2 cellular contexts compared by ENCODE assay signal in genomic region chr2:85544254-85544691, GRCh38.
A peak's percentile ranks its signal among the peaks of the same experiment; 100 is the strongest.
TF ChIP-seq lines count a peak whose summit lies in the region.

No MANE protein-coding gene starts in this region.

TF ChIP-seq in HEK293, 187 proteins besides CTCF, POLR2A, EP300 and RAD21:
- TF ChIP-seq ZEB2 (tag by site-specific recombination; IDR thresholded peaks at IDR 0.05) (peak; percentile 48; the same call in 1 of the 2 replicates), SP7 (tag by site-specific recombination; IDR thresholded peaks at IDR 0.05) (peak; percentile 95), ZNF629 (tag by site-specific recombination; IDR thresholded peaks at IDR 0.05) (peak; percentile 50), ZBTB17 (tag by site-specific recombination; IDR thresholded peaks at IDR 0.05) (0 out of 2 replicates have a peak, but pooled peaks have one; percentile 35), GFI1B (tag by site-specific recombination; IDR thresholded peaks at IDR 0.05) (0 out of 2 replicates have a peak, but pooled peaks have one; percentile 42), ZNF501 (tag by site-specific recombination; IDR thresholded peaks at IDR 0.05) (0 out of 2 replicates have a peak, but pooled peaks have one; percentile 30), FEZF1 (tag by site-specific recombination; IDR thresholded peaks at IDR 0.05) (peak; percentile 88), WT1 (tag by site-specific recombination; IDR thresholded peaks at IDR 0.05) (peak; percentile 99)
- TF ChIP-seq, protein P1, sequence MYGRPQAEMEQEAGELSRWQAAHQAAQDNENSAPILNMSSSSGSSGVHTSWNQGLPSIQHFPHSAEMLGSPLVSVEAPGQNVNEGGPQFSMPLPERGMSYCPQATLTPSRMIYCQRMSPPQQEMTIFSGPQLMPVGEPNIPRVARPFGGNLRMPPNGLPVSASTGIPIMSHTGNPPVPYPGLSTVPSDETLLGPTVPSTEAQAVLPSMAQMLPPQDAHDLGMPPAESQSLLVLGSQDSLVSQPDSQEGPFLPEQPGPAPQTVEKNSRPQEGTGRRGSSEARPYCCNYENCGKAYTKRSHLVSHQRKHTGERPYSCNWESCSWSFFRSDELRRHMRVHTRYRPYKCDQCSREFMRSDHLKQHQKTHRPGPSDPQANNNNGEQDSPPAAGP (tag by site-specific recombination; IDR thresholded peaks at IDR 0.05) = 0 out of 2 replicates have a peak, but pooled peaks have one; percentile 25

TF ChIP-seq in HepG2, 621 proteins besides CTCF, POLR2A, EP300 and RAD21:
- TF ChIP-seq PAF1 (CRISPR knock-in tag; IDR thresholded peaks at IDR 0.05) (0 out of 2 replicates have a peak, but pooled peaks have one; percentile 30), POLR2G (IDR thresholded peaks at IDR 0.05; ENCODE audit: low read depth, low read length) (peak; percentile 65; the same call in 1 of the 2 replicates), POLR2AphosphoS5 (IDR thresholded peaks at IDR 0.05; ENCODE audit: low read depth, low read length) (peak; percentile 47; the same call in 1 of the 2 replicates), RBFOX2 (IDR thresholded peaks at IDR 0.05; ENCODE audit: low read depth, low read length) (peak; percentile 66), ARNT2 (CRISPR knock-in tag; IDR thresholded peaks at IDR 0.05; ENCODE audit: low read depth) (0 out of 2 replicates have a peak, but pooled peaks have one; percentile 11), SSRP1 (CRISPR knock-in tag; IDR thresholded peaks at IDR 0.05) (peak; percentile 84; the same call in 1 of the 2 replicates)
TF ChIP-seq in HepG2: peak in this region for 6; not testable (repeated sequence) for 615.
